In genomic region chr1:247367786-247368342, GRCh38 we compare ENCODE assay signal across 2 cellular contexts.
TF ChIP-seq lines count a peak whose summit lies in the region.

No MANE protein-coding gene starts in this region.

TF ChIP-seq in SK-N-SH treated with all-trans-retinoic acid at 6 μM for 48 hours, 23 proteins besides CTCF, POLR2A, EP300 and RAD21 (continued from another document):
- no peak for TF ChIP-seq POU6F1 (CRISPR knock-in tag; IDR thresholded peaks at IDR 0.05; ENCODE audit: borderline replicate concordance, low read depth)
- no peak for TF ChIP-seq SNAI2 (CRISPR knock-in tag; IDR thresholded peaks at IDR 0.05)
- peak; percentile 98 for TF ChIP-seq CSDC2 (CRISPR knock-in tag; IDR thresholded peaks at IDR 0.05)
- no peak for TF ChIP-seq ZFP30 (CRISPR knock-in tag; IDR thresholded peaks at IDR 0.05)
- no peak for TF ChIP-seq ARNTL (CRISPR knock-in tag; IDR thresholded peaks at IDR 0.05; ENCODE audit: borderline replicate concordance, low read depth)
- peak; percentile 92 for TF ChIP-seq ZC3H10 (CRISPR knock-in tag; IDR thresholded peaks at IDR 0.05)
- TF ChIP-seq ESRRG (CRISPR knock-in tag; IDR thresholded peaks at IDR 0.05) = no peak
- TF ChIP-seq PATZ1 (CRISPR knock-in tag; IDR thresholded peaks at IDR 0.05; ENCODE audit: borderline replicate concordance) = peak; percentile 67; the same call in 1 of the 2 replicates
- TF ChIP-seq TCF4 (CRISPR knock-in tag; IDR thresholded peaks at IDR 0.05; ENCODE audit: borderline replicate concordance) = no peak
- TF ChIP-seq ZNF70 (CRISPR knock-in tag; IDR thresholded peaks at IDR 0.05) = no peak
- TF ChIP-seq ISL1 (CRISPR knock-in tag; IDR thresholded peaks at IDR 0.05) = no peak
- TF ChIP-seq PPARA (CRISPR knock-in tag; IDR thresholded peaks at IDR 0.05; ENCODE audit: borderline replicate concordance) = no peak
- peak; percentile 86; the same call in 1 of the 2 replicates for TF ChIP-seq OSR1 (CRISPR knock-in tag; IDR thresholded peaks at IDR 0.05)
- TF ChIP-seq GLIS3 (CRISPR knock-in tag; IDR thresholded peaks at IDR 0.05) = no peak
- no peak for TF ChIP-seq CREB5 (CRISPR knock-in tag; IDR thresholded peaks at IDR 0.05; ENCODE audit: low read depth)
- no peak for TF ChIP-seq BACH2 (CRISPR knock-in tag; IDR thresholded peaks at IDR 0.05; ENCODE audit: borderline replicate concordance)
- 0 out of 2 replicates have a peak, but pooled peaks have one; percentile 20 for TF ChIP-seq TOX (CRISPR knock-in tag; IDR thresholded peaks at IDR 0.05; ENCODE audit: borderline replicate concordance)
TF ChIP-seq in SK-N-SH treated with all-trans-retinoic acid at 6 μM for 48 hours: peak in this region for 5.

TF ChIP-seq in SK-N-SH, 30 proteins besides CTCF, POLR2A, EP300 and RAD21 (continued from another document):
- TF ChIP-seq, protein P1, sequence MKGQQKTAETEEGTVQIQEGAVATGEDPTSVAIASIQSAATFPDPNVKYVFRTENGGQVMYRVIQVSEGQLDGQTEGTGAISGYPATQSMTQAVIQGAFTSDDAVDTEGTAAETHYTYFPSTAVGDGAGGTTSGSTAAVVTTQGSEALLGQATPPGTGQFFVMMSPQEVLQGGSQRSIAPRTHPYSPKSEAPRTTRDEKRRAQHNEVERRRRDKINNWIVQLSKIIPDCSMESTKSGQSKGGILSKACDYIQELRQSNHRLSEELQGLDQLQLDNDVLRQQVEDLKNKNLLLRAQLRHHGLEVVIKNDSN (IDR thresholded peaks at IDR 0.05; ENCODE audit: borderline replicate concordance, low read depth) = no peak
- no peak for TF ChIP-seq FOXM1 (IDR thresholded peaks at IDR 0.05; ENCODE audit: low read depth)
- no peak for TF ChIP-seq IRF3 (IDR thresholded peaks at IDR 0.05; ENCODE audit: low read depth, low read length)
- no peak for TF ChIP-seq CHD2 (IDR thresholded peaks at IDR 0.05; ENCODE audit: low read length, partially characterized antibody)
- no peak for TF ChIP-seq MXI1 (IDR thresholded peaks at IDR 0.05; ENCODE audit: low read depth, low read length)
TF ChIP-seq in SK-N-SH: peak in this region for 0.
